ENCODE assay signal across 1 cellular context in genomic region chr5:96935556-96936430, GRCh38.
TF ChIP-seq lines count a peak whose summit lies in the region.

Gene LNPEP (plus strand): TSS chr5:96936080. CDS start chr5:96936156, 76 bp downstream.

TF ChIP-seq in WTC11, 78 proteins besides CTCF, POLR2A, EP300 and RAD21 (continued from another document):
- TF ChIP-seq ZNF281 (CRISPR knock-in tag; IDR thresholded peaks at IDR 0.05) (no peak), EMX1 (CRISPR knock-in tag; IDR thresholded peaks at IDR 0.05) (no peak), ZNF232 (CRISPR knock-in tag; IDR thresholded peaks at IDR 0.05) (no peak), NFYB (CRISPR knock-in tag; conservative IDR thresholded peaks at IDR 0.05; ENCODE audit: low read depth) (no peak)
TF ChIP-seq in WTC11: peak in this region for 13.
